28 cellular contexts compared by ENCODE assay signal in genomic region chr5:32551194-32551593, GRCh38.
"Had no signal": no experiment of that assay in that cellular context is flagged by ENCODE, and none has a peak within 500 bp of the region (broad histone marks: within the 10 kb centered on the region; RNA-seq: fewer than 3 reads in every experiment).

No MANE protein-coding gene starts in this region.

- H3K9me3 ChIP-seq: left lung, lower lobe of right lung, ovary, right atrium auricular region, right lobe of liver, stomach, testis, thyroid gland, transverse colon, upper lobe of left lung, vagina had no signal

- H3K36me3 Mint-ChIP-seq: naive B cell, natural killer cell had no signal

- H3K4me1 ChIP-seq: lower lobe of right lung, right atrium auricular region, right lobe of liver, stomach, testis, thyroid gland, transverse colon, upper lobe of left lung, vagina had no signal

- DNase-seq: hippocampal formation; kidney glomerular epithelial cell; left colon; left lung; lower lobe of right lung; mammary epithelial cell; mesenchymal stem cell; naive B cell; natural killer cell; nucleus accumbens; ovary; right lobe of liver; stimulated activated CD4-positive, alpha-beta T cell treated with anti-CD3 and anti-CD28 coated beads, Interleukin-1b, Interleukin-23, amount 100 ng/mL, for 48 hours; stimulated activated CD4-positive, alpha-beta T cell treated with anti-CD3 and anti-CD28 coated beads, Interleukin-2, amount 100 ng/mL, for 48 hours; stimulated activated CD4-positive, alpha-beta T cell treated with anti-CD3 and anti-CD28 coated beads, Interleukin-4, amount 100 ng/mL, for 4 hours; stimulated activated CD8-positive, alpha-beta memory T cell treated with anti-CD3 and anti-CD28 coated beads, Interleukin-4, amount 100 ng/mL, for 48 hours; stimulated activated naive B cell treated with anti-CD40 and anti-IgM and Interleukin-4, amounts not matched to agents 10 μg/mL and 1 μg/mL and 100 μg/mL, for 72 hours; stimulated activated naive CD8-positive, alpha-beta T cell treated with anti-CD3 and anti-CD28 coated beads, Interleukin-15, Interleukin-2, amounts not matched to agents 100 U/mL and 50 U/mL, for 24 hours; stomach; testis; thyroid gland; transverse colon; upper lobe of left lung had no signal

- H3K4me1 Mint-ChIP-seq: mesothelial cell of epicardium, natural killer cell had no signal

- H3K27ac ChIP-seq: left lung, lower lobe of right lung, ovary, right atrium auricular region, right lobe of liver, stomach, testis, thyroid gland, transverse colon, upper lobe of left lung, vagina had no signal

- H3K27me3 Mint-ChIP-seq: naive B cell; progenitor cell of endocrine pancreas; stimulated activated naive B cell treated with anti-CD40 and anti-IgM and Interleukin-4, amounts not matched to agents 10 μg/mL and 1 μg/mL and 100 μg/mL, for 72 hours had no signal

- H3K27ac Mint-ChIP-seq: mesothelial cell of epicardium; naive B cell; natural killer cell; progenitor cell of endocrine pancreas; stimulated activated naive B cell treated with anti-CD40 and anti-IgM and Interleukin-4, amounts not matched to agents 10 μg/mL and 1 μg/mL and 100 μg/mL, for 72 hours had no signal

- H3K27me3 ChIP-seq: left lung, ovary, right atrium auricular region, right lobe of liver, stomach, testis, thyroid gland, transverse colon, upper lobe of left lung, vagina had no signal

- H3K36me3 ChIP-seq: left lung, lower lobe of right lung, ovary, right atrium auricular region, right lobe of liver, stomach, thyroid gland, transverse colon, upper lobe of left lung, vagina had no signal

- ATAC-seq: left lung; lower lobe of right lung; natural killer cell; stimulated activated naive CD8-positive, alpha-beta T cell treated with anti-CD3 and anti-CD28 coated beads, Interleukin-15, Interleukin-2, amounts not matched to agents 100 U/mL and 50 U/mL, for 24 hours had no signal

- H3K4me3 Mint-ChIP-seq: mesothelial cell of epicardium; naive B cell; natural killer cell; stimulated activated naive B cell treated with anti-CD40 and anti-IgM and Interleukin-4, amounts not matched to agents 10 μg/mL and 1 μg/mL and 100 μg/mL, for 72 hours had no signal

- H3K4me3 ChIP-seq: left lung, lower lobe of right lung, ovary, right atrium auricular region, right lobe of liver, smooth muscle cell, stomach, testis, thyroid gland, transverse colon, upper lobe of left lung, vagina had no signal
